ENCODE assay signal across 9 cellular contexts in the genomic region with DNA sequence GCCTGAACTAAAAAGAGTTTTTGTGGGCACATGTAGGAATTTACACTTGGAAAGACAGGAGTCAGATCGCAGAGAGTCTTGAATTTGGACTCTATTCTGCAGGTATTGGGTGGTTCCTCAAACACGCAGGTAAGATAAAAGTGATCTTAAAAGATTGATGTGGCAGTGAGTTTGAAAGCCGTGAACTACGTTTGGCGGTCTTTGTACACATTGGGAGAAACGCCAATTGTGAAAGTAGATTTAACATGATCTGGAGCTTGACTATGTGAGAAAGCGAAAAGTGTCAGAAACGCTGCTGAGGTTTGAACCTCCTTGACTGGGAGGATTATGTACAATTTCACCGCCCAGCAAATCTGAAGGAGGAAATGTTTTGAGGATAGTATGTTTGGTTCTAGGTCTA. TPM values are rescaled to one million over a fixed set of nuclear protein-coding genes. Genes with fewer than 3 reads are reported as not detected.
DNase-seq lines count a peak whose midpoint lies in the region; ATAC-seq and TF ChIP-seq lines count a peak whose summit lies in the region.
"Had no signal": no experiment of that assay in that cellular context is flagged by ENCODE, and none has a peak within 500 bp of the region (broad histone marks: within the 10 kb centered on the region; RNA-seq: fewer than 3 reads in every experiment).

No MANE protein-coding gene starts in this region.

- H3K27ac ChIP-seq in CD8-positive, alpha-beta memory T cell (ENCODE audit: low read depth, low read length) = peak overlapping the region; percentile 97
- H3K27ac ChIP-seq in uterus (no peak overlapping the region), vagina (no peak overlapping the region)

- peak overlapping the region; percentile 74 for H3K9ac ChIP-seq in Loucy (ENCODE audit: low read depth, low read length, poor library complexity, severe bottlenecking)

- H2AFZ ChIP-seq in Loucy (ENCODE audit: low read length) = no peak overlapping the region

- no peaks in the 10 kb centered on the region for H3F3A ChIP-seq in Loucy (ENCODE audit: low read depth)

- no peaks in the 10 kb centered on the region for H3K27me3 ChIP-seq in CD8-positive, alpha-beta memory T cell (ENCODE audit: insufficient read depth, low read length, poor library complexity, severe bottlenecking)
- H3K27me3 ChIP-seq in Loucy (ENCODE audit: insufficient read depth, low read length, poor library complexity, severe bottlenecking) (no peaks in the 10 kb centered on the region), uterus (no peaks in the 10 kb centered on the region), vagina (no peaks in the 10 kb centered on the region)

- no peaks in the 10 kb centered on the region for H3K27me3 Mint-ChIP-seq in CD8-positive, alpha-beta memory T cell
- H3K27me3 Mint-ChIP-seq in brain = peaks cover 25% of the 10 kb centered on the region
- H3K27me3 Mint-ChIP-seq in naive thymus-derived CD8-positive, alpha-beta T cell = no peaks in the 10 kb centered on the region

- peaks cover 27% of the 10 kb centered on the region for H3K79me2 ChIP-seq in Loucy (ENCODE audit: insufficient read depth, low read length)

- H3K27ac Mint-ChIP-seq in CD8-positive, alpha-beta memory T cell = peak overlapping the region; percentile 1 to 99 (median 98)
- H3K27ac Mint-ChIP-seq in brain = peak overlapping the region in 2 of 5 experiments; percentile 26 to 52
- peak overlapping the region; percentile 93 to 100 (median 98) for H3K27ac Mint-ChIP-seq in naive thymus-derived CD8-positive, alpha-beta T cell

- no peaks in the 10 kb centered on the region for H3K9me3 Mint-ChIP-seq in CD8-positive, alpha-beta memory T cell
- peaks cover 0 to 3% (median 0%) of the 10 kb centered on the region in 5 experiments for H3K9me3 Mint-ChIP-seq in brain
- no peaks in the 10 kb centered on the region for H3K9me3 Mint-ChIP-seq in naive thymus-derived CD8-positive, alpha-beta T cell

- ATAC-seq in naive thymus-derived CD8-positive, alpha-beta T cell = no peak

- POLR2A ChIA-PET in CD8-positive, alpha-beta memory T cell (lab: Charles Lee) = interaction anchor here (1.3 to 1.5 kb wide), 4 partner anchors 27 to 248 kb away, joined by 4 to 6 read pairs (median 4); a partner anchor contains a TSS
- POLR2A ChIA-PET in naive thymus-derived CD8-positive, alpha-beta T cell (lab: Charles Lee) = interaction anchor here (0.9 to 1.4 kb wide), 3 partner anchors 24 to 29 kb away, joined by 3 to 5 read pairs (median 3); no protein-coding TSS in a partner anchor
- POLR2A ChIA-PET in GM10248 (lab: Yijun Ruan, JAX) = no interaction called here

- H3K4me2 ChIP-seq in Loucy (ENCODE audit: low read depth, low read length, poor library complexity, severe bottlenecking) = peak overlapping the region; percentile 90

- TF ChIP-seq POLR2A in uterus (IDR thresholded peaks at IDR 0.05) (no peak), vagina (IDR thresholded peaks at IDR 0.05) (no peak)

- peak overlapping the region; percentile 96 to 100 (median 99) for H3K4me3 Mint-ChIP-seq in CD8-positive, alpha-beta memory T cell
- H3K4me3 Mint-ChIP-seq in brain = peak overlapping the region; percentile 91 to 99 (median 96)
- peak overlapping the region; percentile 95 to 100 (median 97) for H3K4me3 Mint-ChIP-seq in naive thymus-derived CD8-positive, alpha-beta T cell

- peaks cover 25% of the 10 kb centered on the region for H4K20me1 ChIP-seq in Loucy (ENCODE audit: insufficient read depth, low read length, poor library complexity, severe bottlenecking)

- H3K4me1 ChIP-seq in CD8-positive, alpha-beta memory T cell (ENCODE audit: insufficient read depth, low read length) = peaks cover 20% of the 10 kb centered on the region
- H3K4me1 ChIP-seq in Loucy (ENCODE audit: insufficient read depth, low read length, poor library complexity, severe bottlenecking) (peaks cover 18% of the 10 kb centered on the region), uterus (no peaks in the 10 kb centered on the region), vagina (peaks cover 17% of the 10 kb centered on the region)

- intact Hi-C loops in uterus (cut with DNase I; ENCODE audit: low total_unique reads) = no loop called here
- intact Hi-C loops in vagina (cut with DNase I) = loop anchor here (10.0 kb wide), 1 partner anchor 209 kb away; no protein-coding TSS in a partner anchor

- H3K9me3 ChIP-seq in CD8-positive, alpha-beta memory T cell (ENCODE audit: low read length) = no peaks in the 10 kb centered on the region
- H3K9me3 ChIP-seq in Loucy (ENCODE audit: insufficient read depth, low read depth, low read length) (no peaks in the 10 kb centered on the region), uterus (no peaks in the 10 kb centered on the region), vagina (no peaks in the 10 kb centered on the region)

- peaks cover 0 to 27% (median 0%) of the 10 kb centered on the region in 3 donors for H3K36me3 Mint-ChIP-seq in CD8-positive, alpha-beta memory T cell
- H3K36me3 Mint-ChIP-seq in brain = no peaks in the 10 kb centered on the region
- H3K36me3 Mint-ChIP-seq in naive thymus-derived CD8-positive, alpha-beta T cell = peaks cover 0 to 5% (median 0%) of the 10 kb centered on the region in 3 donors

- CTCF ChIA-PET in CD8-positive, alpha-beta memory T cell (lab: Charles Lee) = interaction anchor here (1.0 to 1.6 kb wide), 2 partner anchors 14 to 248 kb away, joined by 4 read pairs; a partner anchor contains a TSS
- CTCF ChIA-PET in GM10248 (lab: Yijun Ruan, JAX) = interaction anchor here (1.4 kb wide), 1 partner anchor 245 kb away, joined by 3 read pairs; no protein-coding TSS in a partner anchor

- H3K4me1 Mint-ChIP-seq in CD8-positive, alpha-beta memory T cell = peaks cover 24 to 40% (median 32%) of the 10 kb centered on the region in 3 donors
- peaks cover 32% of the 10 kb centered on the region for H3K4me1 Mint-ChIP-seq in brain
- H3K4me1 Mint-ChIP-seq in naive thymus-derived CD8-positive, alpha-beta T cell = peaks cover 11 to 38% (median 29%) of the 10 kb centered on the region in 4 donors

- no peaks in the 10 kb centered on the region for H3K36me3 ChIP-seq in CD8-positive, alpha-beta memory T cell (ENCODE audit: insufficient read depth, low read length)
- H3K36me3 ChIP-seq in Loucy (ENCODE audit: insufficient read depth, low read length) (no peaks in the 10 kb centered on the region), uterus (no peaks in the 10 kb centered on the region), vagina (no peaks in the 10 kb centered on the region)

- no peak for TF ChIP-seq CTCF in Loucy (conservative IDR thresholded peaks at IDR 0.05; ENCODE audit: low read length)
- no peak for TF ChIP-seq CTCF in brain (conservative IDR thresholded peaks at IDR 0.05)
- no peak for TF ChIP-seq CTCF in uterus (IDR thresholded peaks at IDR 0.05)
- no peak for TF ChIP-seq CTCF in GM10248 (IDR thresholded peaks at IDR 0.05; ENCODE audit: control extremely low read depth, extremely low read depth, low read depth, missing control alignments)
- TF ChIP-seq CTCF in vagina (IDR thresholded peaks at IDR 0.05) = no peak

- DNase-seq in CD8-positive, alpha-beta memory T cell = peak in 2 of 5 donors; percentile 35 to 55
- DNase-seq in naive thymus-derived CD8-positive, alpha-beta T cell = peak in 7 of 10 donors; percentile 15 to 73 (median 46)
- DNase-seq in uterus (no peak), GM10248 (ENCODE audit: extremely low spot score) (no peak), DMS153 (lab: John Stamatoyannopoulos, UW) (no peak), vagina (ENCODE audit: extremely low spot score in 2 of 2) (no peak)
- DNase-seq: GDM1 had no signal

- peak overlapping the region; percentile 92 for H3K4me3 ChIP-seq in CD8-positive, alpha-beta memory T cell (ENCODE audit: low read length)
- H3K4me3 ChIP-seq in Loucy (ENCODE audit: low read length, poor library complexity, severe bottlenecking) = peak overlapping the region; percentile 89
- H3K4me3 ChIP-seq in uterus = no peak overlapping the region
- no peak overlapping the region for H3K4me3 ChIP-seq in vagina

- H3K9me2 ChIP-seq in Loucy (replicated peaks; ENCODE audit: low read depth, low read length) = no peaks in the 10 kb centered on the region

RNA-seq across cellular contexts. Expression of a gene that starts 1.5 kb away (rescaled TPM):
- 10 to 100 TPM; 46.1 to 46.9 TPM for total RNA-seq in CD8-positive, alpha-beta memory T cell
- 51.9 TPM for polyA plus RNA-seq in CD8-positive, alpha-beta memory T cell
- 13.5 TPM for polyA plus RNA-seq in brain (ENCODE audit: insufficient read depth, low read depth, low replicate concordance)
- total RNA-seq in naive thymus-derived CD8-positive, alpha-beta T cell = 10 to 100 TPM; 47.7 to 49.6 TPM
- polyA plus RNA-seq in naive thymus-derived CD8-positive, alpha-beta T cell = 10 to 100 TPM; 25.8 to 30.9 (median 27.8) TPM
- total RNA-seq in uterus = 10 to 100 TPM; 14.9 to 44.4 (median 34.6) TPM
- 33.9 TPM for total RNA-seq in vagina

Comparison
In these comparisons a context has a peak if more than half of its experiments do, and no peak if none do; other contexts are left out.
1. DNase-seq: peak in naive thymus-derived CD8-positive, alpha-beta T cell (7 of 10); none in uterus (0 of 2), GM10248 (single experiment), DMS153 (single experiment) and vagina (0 of 2).
2. H3K4me3 ChIP-seq: peak in CD8-positive, alpha-beta memory T cell (single experiment) and Loucy (single experiment); none in uterus (0 of 2) and vagina (0 of 2).
3. Peak in every context shown above with its lines, with median percentiles within 50 percentile points of each other: H3K4me3 Mint-ChIP-seq.